ENCODE assay signal across 26 cellular contexts in the genomic region with DNA sequence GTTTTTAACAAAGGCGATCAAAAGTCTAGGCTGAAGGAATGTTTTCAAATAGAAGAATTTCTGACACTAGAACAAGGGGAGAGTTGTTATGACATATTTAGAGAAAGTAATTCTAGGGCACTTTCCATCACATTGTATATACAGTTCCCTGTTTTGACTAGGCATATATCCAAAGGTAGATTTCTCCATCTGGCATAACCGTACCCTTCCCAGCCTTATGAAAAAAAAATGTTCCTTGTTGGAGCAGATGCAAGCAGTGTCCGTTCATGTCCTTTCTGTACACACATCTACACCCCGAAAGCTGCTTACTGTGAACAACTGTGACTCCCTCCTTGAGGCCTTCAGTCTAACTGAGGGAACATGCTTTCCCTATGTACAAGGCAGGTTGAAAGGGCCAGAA.
"Had no signal": no experiment of that assay in that cellular context is flagged by ENCODE, and none has a peak within 500 bp of the region (broad histone marks: within the 10 kb centered on the region; RNA-seq: fewer than 3 reads in every experiment).

No MANE protein-coding gene starts in this region.

- H3K27ac ChIP-seq: left lung, ovary, prostate gland, skin epidermis, stomach, suprapubic skin, uterus had no signal

- H3K4me1 ChIP-seq: left lung, prostate gland, stomach, uterus had no signal

- H3K9me3 ChIP-seq: mucosa of descending colon, ovary, prostate gland, stomach, suprapubic skin, tibial nerve, uterus had no signal

- H3K36me3 ChIP-seq: left lung, ovary, prostate gland, stomach, suprapubic skin, tibial nerve, uterus had no signal

- H3K4me3 ChIP-seq: left lung, lung, mucosa of descending colon, ovary, prostate gland, skin epidermis, stomach, suprapubic skin, tibial nerve, uterus had no signal

- H3K27me3 ChIP-seq: left lung, ovary, stomach, suprapubic skin, tibial nerve, uterus had no signal

- DNase-seq: hypothalamus; immature natural killer cell; kidney; left colon; left lung; mesendoderm; midbrain; mucosa of descending colon; naive thymus-derived CD4-positive, alpha-beta T cell; ovary; posterior cingulate gyrus; retina; right cardiac atrium; stimulated activated CD4-positive, alpha-beta T cell treated with anti-CD3 and anti-CD28 coated beads, Interleukin-12 subunit alpha, Interleukin-12 subunit beta, amount 100 ng/mL, for 4 hours; stimulated activated CD4-positive, alpha-beta T cell treated with anti-CD3 and anti-CD28 coated beads, Interleukin-15, amount 100 ng/mL, for 24 hours; stimulated activated CD4-positive, alpha-beta T cell treated with anti-CD3 and anti-CD28 coated beads, Interleukin-2, amount 100 ng/mL, for 24 hours; stimulated activated CD4-positive, alpha-beta T cell treated with anti-CD3 and anti-CD28 coated beads, Interleukin-4, amount 100 ng/mL, for 1 hour; stimulated activated naive B cell treated with anti-CD40 and anti-IgM and Interleukin-4, amounts not matched to agents 10 μg/mL and 1 μg/mL and 100 μg/mL, for 72 hours; stimulated activated naive CD8-positive, alpha-beta T cell treated with anti-CD3 and anti-CD28 coated beads, Interleukin-15, Interleukin-2, amounts not matched to agents 100 U/mL and 50 U/mL, for 24 hours; stomach; uterus had no signal
